ENCODE assay signal across 6 cellular contexts in the genomic region with DNA sequence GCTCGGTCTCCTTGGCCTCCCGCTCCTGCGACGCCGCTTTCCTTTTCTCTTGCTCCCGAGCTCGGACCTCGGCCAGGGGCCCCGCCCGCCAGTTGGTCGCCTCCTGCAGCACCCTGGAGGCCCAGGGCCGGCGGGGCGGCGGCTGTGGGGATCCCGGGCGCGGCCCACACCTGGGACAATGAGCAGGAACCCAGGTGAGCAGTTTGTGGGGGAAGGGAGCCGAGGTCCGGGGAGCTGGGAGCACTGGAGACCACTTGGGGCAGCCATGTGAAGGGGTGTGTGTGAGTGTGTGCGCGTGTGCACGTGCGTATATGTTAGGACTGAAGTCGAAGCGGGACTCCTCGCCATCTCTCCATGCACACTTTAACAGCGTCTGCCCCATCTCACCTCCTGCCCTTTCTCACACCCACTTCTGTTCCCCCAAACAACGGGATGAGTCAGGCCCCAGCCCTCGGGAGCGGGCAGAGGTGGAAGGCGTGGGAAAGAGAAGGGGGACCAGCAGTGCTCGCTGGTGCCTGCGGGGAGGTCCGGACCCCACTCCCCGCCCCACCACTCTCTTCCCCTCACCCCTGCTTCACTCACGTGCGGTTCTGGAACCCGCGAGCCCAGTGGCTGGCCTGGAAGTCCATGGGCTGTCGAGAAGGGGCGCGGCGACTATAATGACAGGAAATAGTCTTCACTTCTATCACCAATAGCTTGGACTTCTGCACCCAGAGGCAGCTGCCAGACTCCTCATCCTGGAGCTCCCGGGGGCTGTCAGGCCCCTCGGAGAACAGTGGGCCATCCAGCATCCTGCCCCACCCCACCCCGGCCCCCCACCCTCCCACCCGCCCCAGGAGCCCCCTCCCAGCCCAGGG. TPM values are rescaled to one million over a fixed set of nuclear protein-coding genes. Genes with fewer than 3 reads are reported as not detected.
DNase-seq lines count a peak whose midpoint lies in the region; TF ChIP-seq lines count a peak whose summit lies in the region.

No MANE protein-coding gene starts in this region.

- intact Hi-C loops in dorsolateral prefrontal cortex (cut with DNase I): loop anchor here (10.0 kb wide), 1 partner anchor 144 kb away; the partner anchor contains the start of gene DDX23 (in 2 of the 2)

- H3K79me2 ChIP-seq in Karpas-422 (ENCODE audit: low read length): no peaks in the 10 kb centered on the region

- peaks cover 10% of the 10 kb centered on the region for H3K36me3 ChIP-seq in Karpas-422 (ENCODE audit: insufficient read depth, low read length)
- peaks cover 17% of the 10 kb centered on the region for H3K36me3 ChIP-seq in rectal smooth muscle tissue (ENCODE audit: control insufficient read depth, insufficient read depth, low read length)

- H3K27ac ChIP-seq in Karpas-422 (ENCODE audit: low read length) (no peak overlapping the region), dorsolateral prefrontal cortex (peak overlapping the region in 54 of 59 donors; percentile 18 to 97 (median 86)), rectal smooth muscle tissue (ENCODE audit: low read depth, low read length) (no peak overlapping the region)

- H3K9ac ChIP-seq in Karpas-422 (ENCODE audit: low read length) (peak overlapping the region; percentile 77), rectal smooth muscle tissue (ENCODE audit: low read length) (no peak overlapping the region)

- TF ChIP-seq CTCF in GM12872 (IDR thresholded peaks at IDR 0.05; ENCODE audit: insufficient read depth, low read depth, low read length): 0 out of 3 replicates have a peak, but pooled peaks have one; percentile 13
- no peak for TF ChIP-seq CTCF in dorsolateral prefrontal cortex (IDR thresholded peaks at IDR 0.05 in 54 of 56, conservative IDR thresholded peaks at IDR 0.05 in 2 of 56; ENCODE audit: low read depth in 1 of 56, partially characterized antibody in 56 of 56)

- H3K4me3 ChIP-seq in Karpas-422 (ENCODE audit: low read length) (peak overlapping the region; percentile 67), dorsolateral prefrontal cortex (peak overlapping the region; percentile 33 to 72 (median 59)), rectal smooth muscle tissue (ENCODE audit: low read length) (peak overlapping the region; percentile 22)

- peak overlapping the region; percentile 100 for H3K4me2 ChIP-seq in Karpas-422 (ENCODE audit: low read depth, low read length, poor library complexity, severe bottlenecking)

- H3K4me1 ChIP-seq in Karpas-422 (ENCODE audit: low read length) (peaks cover 45% of the 10 kb centered on the region), rectal smooth muscle tissue (ENCODE audit: control insufficient read depth, insufficient read depth, low read length) (peaks cover 7% of the 10 kb centered on the region)

- H3K9me3 ChIP-seq in Karpas-422 (ENCODE audit: low read length): no peaks in the 10 kb centered on the region

- DNase-seq in Karpas-422 (peak; percentile 69), dorsolateral prefrontal cortex (no peak), NCI-H524 treated with DMSO at 0.1 percent for 48 hours (lab: John Stamatoyannopoulos, UW) (no peak)
- no peak for DNase-seq in effector CD8-positive, alpha-beta T cell (lab: John Stamatoyannopoulos, UW)

- no peaks in the 10 kb centered on the region for H3K27me3 ChIP-seq in Karpas-422 (ENCODE audit: low read length)
- peaks cover 0 to 61% (median 11%) of the 10 kb centered on the region in 45 donors for H3K27me3 ChIP-seq in dorsolateral prefrontal cortex
- H3K27me3 ChIP-seq in rectal smooth muscle tissue (ENCODE audit: control insufficient read depth, insufficient read depth, low read length): peaks cover 41% of the 10 kb centered on the region

- no peaks in the 10 kb centered on the region for H3K9me2 ChIP-seq in Karpas-422 (replicated peaks; ENCODE audit: insufficient read depth, low read length)

- H2AFZ ChIP-seq in Karpas-422 (ENCODE audit: low read length): peak overlapping the region; percentile 48

- no peaks in the 10 kb centered on the region for H4K20me1 ChIP-seq in Karpas-422 (ENCODE audit: insufficient read depth, low read depth, low read length)

RNA-seq across cellular contexts. Expression of gene DDN, which starts 0.5 kb away (rescaled TPM):
- total RNA-seq in Karpas-422 (2014; rRNA removed; shearing (Covaris generic); ENCODE audit: low replicate concordance): 9.6 and 20.2 TPM in 2 replicates
- total RNA-seq in dorsolateral prefrontal cortex: 100 to 1,000 TPM in 112 of 120 experiments, 10 to 100 TPM in 8; 34.2 to 277 (median 160) TPM

RNA-seq across cellular contexts. Expression of gene PRKAG1, which starts 19.9 kb away (rescaled TPM):
- total RNA-seq in Karpas-422 (2014; rRNA removed; shearing (Covaris generic); ENCODE audit: low replicate concordance): 35.1 and 47.5 TPM in 2 replicates
- total RNA-seq in dorsolateral prefrontal cortex: 10 to 100 TPM; 26.4 to 67.1 (median 46.4) TPM

RNA-seq across cellular contexts. Expression of gene WNT1, which starts 20.6 kb away (rescaled TPM):
- not detected in 2 replicates for total RNA-seq in Karpas-422 (2014; rRNA removed; shearing (Covaris generic); ENCODE audit: low replicate concordance)
- total RNA-seq in dorsolateral prefrontal cortex: under 1 TPM in 6 of 120 experiments, not detected in 114; 0.43 to 0.67 (median 0.55) TPM

RNA-seq across cellular contexts. Expression of gene WNT10B, which starts 27.2 kb away (rescaled TPM):
- total RNA-seq in Karpas-422 (2014; rRNA removed; shearing (Covaris generic); ENCODE audit: low replicate concordance): 0.61 and 1.0 TPM in 2 replicates
- total RNA-seq in dorsolateral prefrontal cortex: 10 to 100 TPM in 117 of 120 experiments, 1 to 10 TPM in 3; 4.9 to 30.8 (median 18.4) TPM

RNA-seq across cellular contexts. Expression of gene ARF3, which starts 41.4 kb away (rescaled TPM):
- total RNA-seq in Karpas-422 (2014; rRNA removed; shearing (Covaris generic); ENCODE audit: low replicate concordance): 51.7 and 57.5 TPM in 2 replicates
- total RNA-seq in dorsolateral prefrontal cortex: 100 to 1,000 TPM; 265 to 726 (median 526) TPM

Comparison
In these comparisons a context has a peak if more than half of its experiments do, and no peak if none do; other contexts are left out.
1. H3K27ac ChIP-seq: peak in dorsolateral prefrontal cortex (54 of 59); none in Karpas-422 (single experiment) and rectal smooth muscle tissue (single experiment).
2. Peak in every context shown above with its lines, with median percentiles within 50 percentile points of each other: H3K4me3 ChIP-seq.